ENCODE assay signal across 1 cellular context in the genomic region with DNA sequence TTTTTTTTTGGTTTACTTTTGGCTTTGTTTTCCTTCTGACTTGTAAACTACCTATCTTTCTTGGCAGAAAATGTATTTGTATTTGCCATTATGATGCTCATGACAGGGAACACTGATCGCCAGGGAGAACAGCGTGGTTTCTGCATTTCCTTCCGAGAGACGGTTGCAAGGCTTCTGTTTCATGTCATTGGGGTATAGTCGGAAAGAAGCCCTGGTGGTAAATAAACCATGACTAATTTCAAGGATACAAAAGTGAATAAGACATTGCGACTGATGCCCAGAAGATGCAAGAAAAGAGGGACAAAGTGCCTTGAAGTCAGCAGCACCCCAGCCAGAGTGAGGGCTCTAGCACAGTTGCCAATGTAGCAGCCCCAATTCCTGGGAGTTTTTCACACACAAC.
TF ChIP-seq lines count a peak whose summit lies in the region.

No MANE protein-coding gene starts in this region.

TF ChIP-seq in SK-N-SH treated with all-trans-retinoic acid at 6 μM for 48 hours, 23 proteins besides CTCF, POLR2A, EP300 and RAD21 (continued from another document):
- TF ChIP-seq RARB (CRISPR knock-in tag; IDR thresholded peaks at IDR 0.05) (no peak), ZNF8 (CRISPR knock-in tag; IDR thresholded peaks at IDR 0.05) (no peak), PPARA (CRISPR knock-in tag; IDR thresholded peaks at IDR 0.05; ENCODE audit: borderline replicate concordance) (no peak), CSDC2 (CRISPR knock-in tag; IDR thresholded peaks at IDR 0.05) (no peak), ISL1 (CRISPR knock-in tag; IDR thresholded peaks at IDR 0.05) (no peak), ZNF70 (CRISPR knock-in tag; IDR thresholded peaks at IDR 0.05) (no peak)
